8 cellular contexts compared by ENCODE assay signal in the genomic region with DNA sequence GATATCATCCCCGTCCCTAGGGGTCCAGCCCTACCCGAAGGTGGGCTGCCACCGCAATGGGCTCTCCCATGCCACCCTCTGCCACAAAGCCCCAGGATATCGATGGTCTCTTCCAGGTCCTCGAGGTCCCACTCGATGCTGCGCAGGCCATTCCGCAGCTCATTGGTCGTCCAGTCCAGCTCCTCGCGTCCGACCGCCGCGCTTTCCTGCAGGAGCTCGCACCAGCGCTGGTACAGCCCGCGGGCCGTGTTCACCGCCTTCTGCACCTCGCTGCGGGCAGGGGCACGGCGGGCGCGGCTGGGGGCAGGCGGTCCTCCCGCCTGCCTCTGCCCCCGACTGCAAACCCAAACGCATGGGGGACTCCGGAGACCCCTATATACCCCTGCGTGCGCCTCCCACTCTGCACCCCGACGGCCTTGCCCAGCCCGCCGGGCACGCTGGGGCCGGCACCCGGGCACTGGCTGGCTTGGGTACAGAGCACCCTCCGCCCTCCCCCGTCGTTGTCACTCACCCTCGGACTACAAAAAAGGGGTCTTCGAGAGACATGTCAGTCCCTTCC. TPM values are rescaled to one million over a fixed set of nuclear protein-coding genes. Genes with fewer than 3 reads are reported as not detected.
A peak's percentile ranks its signal among the peaks of the same experiment; 100 is the strongest.
DNase-seq lines count a peak whose midpoint lies in the region; ATAC-seq and TF ChIP-seq lines count a peak whose summit lies in the region.

No MANE protein-coding gene starts in this region.

- H3K9me3 Mint-ChIP-seq in activated T-helper 2 cell treated with anti-CD3 and anti-CD28 coated beads, Interferon-gamma antibody, Interleukin-2, Interleukin-4, amounts not matched to agents 10 μg/mL and 5 μg/mL and 100 μg/mL, durations not matched to agents 14 hours and 24 hours and 36 hours = no peaks in the 10 kb centered on the region

- peak overlapping the region; percentile 64 to 100 (median 92) for H3K4me3 ChIP-seq in heart right ventricle

- H3K27me3 ChIP-seq in heart right ventricle = no peaks in the 10 kb centered on the region

- H3K36me3 ChIP-seq in heart right ventricle = peaks cover 0 to 29% (median 6%) of the 10 kb centered on the region in 9 donors

- ATAC-seq in heart right ventricle (peak in 3 of 8 donors; percentile 0 to 6 (median 2)), GM19023 (IDR thresholded peaks at IDR 0.05; ENCODE audit: unreplicated experiment) (no peak), HG02884 (IDR thresholded peaks at IDR 0.05; ENCODE audit: unreplicated experiment) (no peak)

- peak overlapping the region; percentile 96 for H3K4me3 Mint-ChIP-seq in activated T-helper 2 cell treated with anti-CD3 and anti-CD28 coated beads, Interferon-gamma antibody, Interleukin-2, Interleukin-4, amounts not matched to agents 10 μg/mL and 5 μg/mL and 100 μg/mL, durations not matched to agents 14 hours and 24 hours and 36 hours (ENCODE audit: low read depth)

- H3K27ac Mint-ChIP-seq in activated T-helper 2 cell treated with anti-CD3 and anti-CD28 coated beads, Interferon-gamma antibody, Interleukin-2, Interleukin-4, amounts not matched to agents 10 μg/mL and 5 μg/mL and 100 μg/mL, durations not matched to agents 14 hours and 24 hours and 36 hours = peak overlapping the region; percentile 93

- peaks cover 14% of the 10 kb centered on the region for H3K4me1 Mint-ChIP-seq in activated T-helper 2 cell treated with anti-CD3 and anti-CD28 coated beads, Interferon-gamma antibody, Interleukin-2, Interleukin-4, amounts not matched to agents 10 μg/mL and 5 μg/mL and 100 μg/mL, durations not matched to agents 14 hours and 24 hours and 36 hours (ENCODE audit: low read depth)

- intact Hi-C loops in activated T-helper 2 cell treated with anti-CD3 and anti-CD28 coated beads, Interferon-gamma antibody, Interleukin-2, Interleukin-4, amounts not matched to agents 10 μg/mL and 5 μg/mL and 100 μg/mL, durations not matched to agents 14 hours and 24 hours and 36 hours (cut with micrococcal nuclease) = loop anchor here (1.0 to 5.0 kb wide), 5 partner anchors 17 to 688 kb away; a partner anchor contains a TSS
- intact Hi-C loops in heart right ventricle (cut with DNase I) = loop anchor here in 7 of 10 donors (1.0 to 10.0 kb wide), 13 partner anchors 32 to 698 kb away; a partner anchor contains a TSS

- no peaks in the 10 kb centered on the region for H3K27me3 Mint-ChIP-seq in activated T-helper 2 cell treated with anti-CD3 and anti-CD28 coated beads, Interferon-gamma antibody, Interleukin-2, Interleukin-4, amounts not matched to agents 10 μg/mL and 5 μg/mL and 100 μg/mL, durations not matched to agents 14 hours and 24 hours and 36 hours (ENCODE audit: low read depth)

- 1% methylated on average over 45 to 46 of the region's 46 CpGs for WGBS in heart right ventricle, 2 donors

- no peaks in the 10 kb centered on the region for H3K9me3 ChIP-seq in heart right ventricle

- peak; percentile 38 for DNase-seq in stimulated activated naive CD4-positive, alpha-beta T cell treated with Interleukin-2 at 50 U/mL for 16 hours (lab: John Stamatoyannopoulos, UW)
- no peak for DNase-seq in stimulated activated naive CD4-positive, alpha-beta T cell (lab: John Stamatoyannopoulos, UW)
- DNase-seq in NCI-H1092 (lab: John Stamatoyannopoulos, UW) (peak; percentile 57), heart right ventricle (peak in 1 of 2 donors; percentile 58), putamen (ENCODE audit: low spot score) (peak; percentile 25)
- no peak for DNase-seq in activated T-helper 2 cell treated with anti-CD3 and anti-CD28 coated beads, Interferon-gamma antibody, Interleukin-2, Interleukin-4, amounts not matched to agents 10 μg/mL and 5 μg/mL and 100 μg/mL, durations not matched to agents 14 hours and 24 hours and 36 hours (ENCODE audit: low spot score)

- TF ChIP-seq CTCF in heart right ventricle (IDR thresholded peaks at IDR 0.05) = no peak

- peaks cover 42% of the 10 kb centered on the region for H3K36me3 Mint-ChIP-seq in activated T-helper 2 cell treated with anti-CD3 and anti-CD28 coated beads, Interferon-gamma antibody, Interleukin-2, Interleukin-4, amounts not matched to agents 10 μg/mL and 5 μg/mL and 100 μg/mL, durations not matched to agents 14 hours and 24 hours and 36 hours (ENCODE audit: low read depth)

- H3K4me1 ChIP-seq in heart right ventricle = peaks cover 0 to 26% (median 17%) of the 10 kb centered on the region in 9 donors

- peak overlapping the region; percentile 91 to 100 (median 98) for H3K27ac ChIP-seq in heart right ventricle

RNA-seq across cellular contexts. Expression of a gene that starts 0.5 kb away (rescaled TPM):
- total RNA-seq in activated T-helper 2 cell treated with anti-CD3 and anti-CD28 coated beads, Interferon-gamma antibody, Interleukin-2, Interleukin-4, amounts not matched to agents 10 μg/mL and 5 μg/mL and 100 μg/mL, durations not matched to agents 14 hours and 24 hours and 36 hours = 68.9 and 69.1 TPM in 2 replicates
- total RNA-seq in heart right ventricle = 10 to 100 TPM; 18.7 to 50.4 (median 25.4) TPM
- polyA plus RNA-seq in heart right ventricle = 10 to 100 TPM; 60.5 to 69.9 TPM

RNA-seq across cellular contexts. Expression of a gene that starts 0.5 kb away (rescaled TPM):
- total RNA-seq in activated T-helper 2 cell treated with anti-CD3 and anti-CD28 coated beads, Interferon-gamma antibody, Interleukin-2, Interleukin-4, amounts not matched to agents 10 μg/mL and 5 μg/mL and 100 μg/mL, durations not matched to agents 14 hours and 24 hours and 36 hours = 140 and 143 TPM in 2 replicates
- 10 to 100 TPM; 19.2 to 54.6 (median 36.0) TPM for total RNA-seq in heart right ventricle
- polyA plus RNA-seq in heart right ventricle = 10 to 100 TPM; 29.5 to 42.8 TPM

RNA-seq across cellular contexts. Expression of a gene that starts 31.6 kb away (rescaled TPM):
- total RNA-seq in activated T-helper 2 cell treated with anti-CD3 and anti-CD28 coated beads, Interferon-gamma antibody, Interleukin-2, Interleukin-4, amounts not matched to agents 10 μg/mL and 5 μg/mL and 100 μg/mL, durations not matched to agents 14 hours and 24 hours and 36 hours = 117 and 132 TPM in 2 replicates
- total RNA-seq in heart right ventricle = 10 to 100 TPM; 31.1 to 58.0 (median 35.1) TPM
- polyA plus RNA-seq in heart right ventricle = 10 to 100 TPM; 23.9 to 25.0 TPM

RNA-seq across cellular contexts. Expression of a gene that starts 33.2 kb away (rescaled TPM):
- total RNA-seq in activated T-helper 2 cell treated with anti-CD3 and anti-CD28 coated beads, Interferon-gamma antibody, Interleukin-2, Interleukin-4, amounts not matched to agents 10 μg/mL and 5 μg/mL and 100 μg/mL, durations not matched to agents 14 hours and 24 hours and 36 hours = 112 and 116 TPM in 2 replicates
- total RNA-seq in heart right ventricle = 10 to 100 TPM; 10.5 to 22.4 (median 14.2) TPM
- polyA plus RNA-seq in heart right ventricle = 10 to 100 TPM; 33.1 to 54.0 TPM

RNA-seq across cellular contexts. Expression of a gene that starts 47.0 kb away (rescaled TPM):
- 5.5 and 5.6 TPM in 2 replicates for total RNA-seq in activated T-helper 2 cell treated with anti-CD3 and anti-CD28 coated beads, Interferon-gamma antibody, Interleukin-2, Interleukin-4, amounts not matched to agents 10 μg/mL and 5 μg/mL and 100 μg/mL, durations not matched to agents 14 hours and 24 hours and 36 hours
- total RNA-seq in heart right ventricle = 1 to 10 TPM; 3.4 to 9.9 (median 6.1) TPM
- polyA plus RNA-seq in heart right ventricle = 10 to 100 TPM; 11.5 to 13.0 TPM

Comparison
In these comparisons a context has a peak if more than half of its experiments do, and no peak if none do; other contexts are left out.
1. DNase-seq: peak in stimulated activated naive CD4-positive, alpha-beta T cell treated with Interleukin-2 at 50 U/mL for 16 hours (single experiment), NCI-H1092 (single experiment) and putamen (single experiment); none in stimulated activated naive CD4-positive, alpha-beta T cell (0 of 6) and activated T-helper 2 cell treated with anti-CD3 and anti-CD28 coated beads, Interferon-gamma antibody, Interleukin-2, Interleukin-4, amounts not matched to agents 10 μg/mL and 5 μg/mL and 100 μg/mL, durations not matched to agents 14 hours and 24 hours and 36 hours (single experiment).